23 cellular contexts compared by ENCODE assay signal in the genomic region with DNA sequence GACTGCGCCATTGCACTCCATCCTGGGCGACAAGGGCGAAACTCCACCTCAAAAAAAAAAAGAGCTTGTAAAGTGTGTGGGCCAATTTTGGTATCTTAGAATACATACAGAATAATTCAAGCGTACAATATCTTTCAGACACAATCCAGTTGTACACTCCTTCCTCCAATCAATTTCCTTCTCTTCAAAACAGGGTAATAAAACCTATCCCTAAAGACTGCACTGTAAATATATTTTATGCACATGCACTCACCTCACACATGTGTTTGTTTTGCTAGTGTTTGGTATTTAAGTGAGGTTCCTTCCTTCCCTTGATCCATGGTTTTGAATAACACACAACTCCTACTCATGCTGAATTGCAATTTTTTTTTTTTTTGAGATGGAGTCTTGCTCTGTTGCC.
DNase-seq lines count a peak whose midpoint lies in the region; ATAC-seq and TF ChIP-seq lines count a peak whose summit lies in the region.
"Had no signal": no experiment of that assay in that cellular context is flagged by ENCODE, and none has a peak within 500 bp of the region (broad histone marks: within the 10 kb centered on the region; RNA-seq: fewer than 3 reads in every experiment).

No MANE protein-coding gene starts in this region.

- ATAC-seq in left colon, result peak; percentile 98
- peak; percentile 86 for ATAC-seq in mucosa of descending colon
- ATAC-seq in activated T-cell treated with anti-CD3 and anti-CD28 coated beads, Interleukin-2, amount 50 U/mL, for 72 hours (replicated peaks in 1 of 2), result no peak

- no peaks in the 10 kb centered on the region for H3K9me3 Mint-ChIP-seq in activated T-cell treated with anti-CD3 and anti-CD28 coated beads, Interleukin-2, amount 50 U/mL, for 72 hours
- H3K9me3 Mint-ChIP-seq: CD4-positive, CD25-positive, alpha-beta regulatory T cell; CD8-positive, alpha-beta memory T cell had no signal

- no peak overlapping the region for H3K27ac Mint-ChIP-seq in activated T-cell treated with anti-CD3 and anti-CD28 coated beads, Interleukin-2, amount 50 U/mL, for 72 hours
- H3K27ac Mint-ChIP-seq: CD14-positive monocyte; CD4-positive, alpha-beta memory T cell; CD8-positive, alpha-beta memory T cell had no signal

- no peak for DNase-seq in left colon
- DNase-seq in mucosa of descending colon, result no peak
- DNase-seq in NCI-H1092 (lab: John Stamatoyannopoulos, UW), result no peak
- no peak for DNase-seq in activated T-cell treated with anti-CD3 and anti-CD28 coated beads, Interleukin-2, amount 50 U/mL, for 72 hours
- no peak for DNase-seq in AG20443 (ENCODE audit: low spot score)
- DNase-seq: 8988T; ACHN; AML-193; BE2C; C1 segment of cervical spinal cord; CD4-positive, alpha-beta memory T cell; CD4-positive, CD25-positive, alpha-beta regulatory T cell; CD8-positive, alpha-beta memory T cell; COR-L47; DMS 273 treated with DMSO at 0.1 percent for 48 hours; DMS153; DMS53; DMS79; DND-41; EL; GF-D8 had no signal

- no peaks in the 10 kb centered on the region for H3K9me3 ChIP-seq in mucosa of descending colon
- H3K9me3 ChIP-seq: BE2C had no signal

- intact Hi-C loops in left colon (cut with DNase I, micrococcal nuclease) (no loop called here), mucosa of descending colon (cut with DNase I, micrococcal nuclease) (no loop called here)

- no peak overlapping the region for H3K4me3 Mint-ChIP-seq in activated T-cell treated with anti-CD3 and anti-CD28 coated beads, Interleukin-2, amount 50 U/mL, for 72 hours
- H3K4me3 Mint-ChIP-seq: CD14-positive monocyte; CD4-positive, alpha-beta memory T cell; CD4-positive, CD25-positive, alpha-beta regulatory T cell; CD8-positive, alpha-beta memory T cell had no signal

- H3K27me3 Mint-ChIP-seq in activated T-cell treated with anti-CD3 and anti-CD28 coated beads, Interleukin-2, amount 50 U/mL, for 72 hours (ENCODE audit: low read depth), result peaks cover 5% of the 10 kb centered on the region

- no peaks in the 10 kb centered on the region for H3K36me3 ChIP-seq in mucosa of descending colon (ENCODE audit: low read depth)

- H3K4me3 ChIP-seq in mucosa of descending colon, result no peak overlapping the region
- H3K4me3 ChIP-seq: BLaER1 had no signal

- peaks cover 5% of the 10 kb centered on the region for H3K4me1 Mint-ChIP-seq in activated T-cell treated with anti-CD3 and anti-CD28 coated beads, Interleukin-2, amount 50 U/mL, for 72 hours (ENCODE audit: low read depth)

- H3K4me1 ChIP-seq in mucosa of descending colon (ENCODE audit: low read depth), result peaks cover 12% of the 10 kb centered on the region
- H3K4me1 ChIP-seq: BE2C had no signal

- no peak for TF ChIP-seq CTCF in mucosa of descending colon (IDR thresholded peaks at IDR 0.05)

- no peaks in the 10 kb centered on the region for H3K36me3 Mint-ChIP-seq in activated T-cell treated with anti-CD3 and anti-CD28 coated beads, Interleukin-2, amount 50 U/mL, for 72 hours (ENCODE audit: insufficient read depth in 2 of 2)
- H3K36me3 Mint-ChIP-seq: CD4-positive, alpha-beta memory T cell; CD4-positive, CD25-positive, alpha-beta regulatory T cell had no signal

Comparison
In these comparisons a context has a peak if more than half of its experiments do, and no peak if none do; other contexts are left out.
1. ATAC-seq: peak in left colon (single experiment) and mucosa of descending colon (single experiment); none in activated T-cell treated with anti-CD3 and anti-CD28 coated beads, Interleukin-2, amount 50 U/mL, for 72 hours (0 of 2).